In genomic region chr13:37869756-37870488, GRCh38 we compare ENCODE assay signal across 8 cellular contexts. TPM values are rescaled to one million over a fixed set of nuclear protein-coding genes. Genes with fewer than 3 reads are reported as not detected.
DNase-seq lines count a peak whose midpoint lies in the region; ATAC-seq, FAIRE-seq and TF ChIP-seq lines count a peak whose summit lies in the region.

TSS of gene TRPC4 (minus strand) at chr13:37869772. CDS start at chr13:37783333, 86,439 bp downstream.

- POLR2A ChIA-PET in AG04449 (lab: Yijun Ruan, JAX), result interaction anchor here (0.5 to 1.4 kb wide), 7 partner anchors 8 to 491 kb away, joined by 3 to 5 read pairs (median 4); partner anchors contain the start of gene UFM1
- POLR2A ChIA-PET in activated CD4-positive, alpha-beta memory T cell treated with anti-CD3 and anti-CD28 coated beads, Interleukin-2, amount 10 ng/mL, durations not matched to agents 7 days and 5 days (lab: Charles Lee), result no interaction called here

- no peak for FAIRE-seq in H54 (lab: Jason Lieb, UNC)

- no peak for TF ChIP-seq POLR2A in H54 (IDR thresholded peaks at IDR 0.05; ENCODE audit: low read depth, low read length)

- CTCF ChIA-PET in AG04449 (lab: Yijun Ruan, JAX), result interaction anchor here (0.6 to 3.4 kb wide), 30 partner anchors 11 to 795 kb away, joined by 3 to 22 read pairs (median 4); partner anchors contain the start of gene UFM1
- CTCF ChIA-PET in activated CD4-positive, alpha-beta memory T cell treated with anti-CD3 and anti-CD28 coated beads, Interleukin-2, amount 10 ng/mL, durations not matched to agents 7 days and 5 days (lab: Charles Lee), result no interaction called here

- no peak for DNase-seq in AG04449 (ENCODE audit: low read depth, low spot score)
- DNase-seq in HCEC 1CT, result peak; percentile 86
- peak; percentile 81 for DNase-seq in SHP77 treated with DMSO at 0.1 percent for 48 hours (lab: John Stamatoyannopoulos, UW)
- DNase-seq in fibroblast of mammary gland (ENCODE audit: low read depth), result peak; percentile 65
- peak; percentile 65 for DNase-seq in nephron progenitor cell
- DNase-seq in activated CD4-positive, alpha-beta memory T cell treated with anti-CD3 and anti-CD28 coated beads, Interleukin-2, amount 10 ng/mL, durations not matched to agents 7 days and 5 days, result no peak
- no peak for DNase-seq in H54 (ENCODE audit: insufficient read length, low spot score)

- H3K4me1 Mint-ChIP-seq in nephron progenitor cell, result peaks cover 30% of the 10 kb centered on the region
- peaks cover 5% of the 10 kb centered on the region for H3K4me1 Mint-ChIP-seq in activated CD4-positive, alpha-beta memory T cell treated with anti-CD3 and anti-CD28 coated beads, Interleukin-2, amount 10 ng/mL, durations not matched to agents 7 days and 5 days

- peaks cover 40% of the 10 kb centered on the region for H3K27me3 Mint-ChIP-seq in nephron progenitor cell (ENCODE audit: low read depth, poor library complexity)
- H3K27me3 Mint-ChIP-seq in activated CD4-positive, alpha-beta memory T cell treated with anti-CD3 and anti-CD28 coated beads, Interleukin-2, amount 10 ng/mL, durations not matched to agents 7 days and 5 days, result peaks cover 25% of the 10 kb centered on the region

- no peaks in the 10 kb centered on the region for H3K36me3 Mint-ChIP-seq in nephron progenitor cell (ENCODE audit: low read depth)
- no peaks in the 10 kb centered on the region for H3K36me3 Mint-ChIP-seq in activated CD4-positive, alpha-beta memory T cell treated with anti-CD3 and anti-CD28 coated beads, Interleukin-2, amount 10 ng/mL, durations not matched to agents 7 days and 5 days (ENCODE audit: low read depth)

- no peaks in the 10 kb centered on the region for H3K9me3 Mint-ChIP-seq in nephron progenitor cell
- H3K9me3 Mint-ChIP-seq in activated CD4-positive, alpha-beta memory T cell treated with anti-CD3 and anti-CD28 coated beads, Interleukin-2, amount 10 ng/mL, durations not matched to agents 7 days and 5 days, result peaks cover 3% of the 10 kb centered on the region

- peak within 1 kb of the TSS; percentile 92 for H3K4me3 Mint-ChIP-seq in nephron progenitor cell
- H3K4me3 Mint-ChIP-seq in activated CD4-positive, alpha-beta memory T cell treated with anti-CD3 and anti-CD28 coated beads, Interleukin-2, amount 10 ng/mL, durations not matched to agents 7 days and 5 days, result no peak within 1 kb of the TSS

- H3K27ac Mint-ChIP-seq in nephron progenitor cell, result peak within 1 kb of the TSS; percentile 60
- H3K27ac Mint-ChIP-seq in activated CD4-positive, alpha-beta memory T cell treated with anti-CD3 and anti-CD28 coated beads, Interleukin-2, amount 10 ng/mL, durations not matched to agents 7 days and 5 days, result no peak within 1 kb of the TSS

- TF ChIP-seq CTCF in AG04449 (IDR thresholded peaks at IDR 0.05; ENCODE audit: insufficient read depth, low read length, missing control alignments) (peak; percentile 67), fibroblast of mammary gland (conservative IDR thresholded peaks at IDR 0.05; ENCODE audit: control insufficient read depth, insufficient read depth, low read depth, low read length) (peak; percentile 45), nephron progenitor cell (IDR thresholded peaks at IDR 0.05) (peak; percentile 57)

- peak within 1 kb of the TSS; percentile 86 for H3K4me3 ChIP-seq in AG04449 (ENCODE audit: low read depth, low read length)
- H3K4me3 ChIP-seq in fibroblast of mammary gland (ENCODE audit: control insufficient read depth, low read depth, low read length), result peak within 1 kb of the TSS; percentile 52

- no peak for ATAC-seq in HG02884 (IDR thresholded peaks at IDR 0.05; ENCODE audit: unreplicated experiment)

RNA-seq across cellular contexts. Expression of gene TRPC4, which starts in this region (rescaled TPM):
- not detected for total RNA-seq in activated CD4-positive, alpha-beta memory T cell treated with anti-CD3 and anti-CD28 coated beads, Interleukin-2, amount 10 ng/mL, durations not matched to agents 7 days and 5 days

Comparison
In these comparisons a context has a peak if more than half of its experiments do, and no peak if none do; other contexts are left out.
1. DNase-seq: peak in HCEC 1CT (single experiment), SHP77 treated with DMSO at 0.1 percent for 48 hours (single experiment), fibroblast of mammary gland (single experiment) and nephron progenitor cell (single experiment); none in AG04449 (single experiment), activated CD4-positive, alpha-beta memory T cell treated with anti-CD3 and anti-CD28 coated beads, Interleukin-2, amount 10 ng/mL, durations not matched to agents 7 days and 5 days (single experiment) and H54 (single experiment).
2. Peak in every context shown above with its lines, with median percentiles within 50 percentile points of each other: CTCF ChIP-seq.